ENCODE assay signal across 11 cellular contexts in the genomic region with DNA sequence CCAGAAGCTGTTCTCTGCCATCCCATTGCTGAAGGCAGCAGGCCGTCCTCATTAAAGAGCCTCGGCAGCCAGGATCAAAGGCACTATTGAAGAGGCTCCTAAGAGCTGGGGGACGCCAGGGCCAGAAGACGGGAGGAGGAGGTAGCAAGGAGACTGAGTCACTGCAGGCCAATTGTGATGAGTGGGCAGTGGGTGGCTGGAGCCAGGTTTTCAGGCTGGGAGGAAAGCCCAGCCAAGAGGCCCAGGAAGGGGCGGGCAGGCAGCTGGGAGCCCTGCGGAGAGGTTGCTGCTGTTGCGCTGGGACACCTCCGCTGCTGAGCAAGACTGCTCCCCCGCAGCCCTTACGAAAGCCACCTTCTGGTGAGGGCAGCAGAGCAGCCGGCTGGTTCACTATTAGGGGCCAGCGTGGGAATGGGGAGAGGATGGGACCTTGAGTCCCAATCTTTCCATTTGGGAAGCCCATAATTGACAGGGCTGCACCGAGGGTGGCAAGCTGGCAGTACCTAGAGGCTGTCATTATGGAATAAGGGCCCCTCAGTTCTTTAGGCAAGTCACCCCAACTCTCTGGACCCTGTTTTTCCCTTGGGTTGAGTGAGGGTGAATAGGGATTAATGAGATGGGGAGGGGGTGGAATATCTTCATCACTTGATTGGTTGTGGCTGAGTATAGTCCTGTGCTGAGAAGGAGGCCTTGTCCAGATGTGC. TPM values are rescaled to one million over a fixed set of nuclear protein-coding genes. Genes with fewer than 3 reads are reported as not detected.
A peak's percentile ranks its signal among the peaks of the same experiment; 100 is the strongest.
DNase-seq lines count a peak whose midpoint lies in the region; ATAC-seq and TF ChIP-seq lines count a peak whose summit lies in the region.
"Had no signal": no experiment of that assay in that cellular context is flagged by ENCODE, and none has a peak within 500 bp of the region (broad histone marks: within the 10 kb centered on the region; RNA-seq: fewer than 3 reads in every experiment).

No MANE protein-coding gene starts in this region.

- peak overlapping the region; percentile 86 for H3K27ac Mint-ChIP-seq in nephron progenitor cell
- H3K27ac Mint-ChIP-seq: CD8-positive, alpha-beta T cell; dendritic cell treated with granulocyte-macrophage colony-stimulating factor and Interleukin-4, amounts not matched to agents 40 ng/mL and 50 ng/mL, for 4 days had no signal

- H3K4me1 Mint-ChIP-seq in nephron progenitor cell, result peaks cover 71% of the 10 kb centered on the region

- ATAC-seq in GM18861 (IDR thresholded peaks at IDR 0.05; ENCODE audit: unreplicated experiment), result no peak
- ATAC-seq: CD8-positive, alpha-beta T cell had no signal

- no peaks in the 10 kb centered on the region for H3K36me3 Mint-ChIP-seq in nephron progenitor cell (ENCODE audit: low read depth)
- H3K36me3 Mint-ChIP-seq: CD8-positive, alpha-beta T cell had no signal

- no peaks in the 10 kb centered on the region for H3K9me3 Mint-ChIP-seq in nephron progenitor cell
- H3K9me3 Mint-ChIP-seq: CD8-positive, alpha-beta T cell; dendritic cell treated with granulocyte-macrophage colony-stimulating factor and Interleukin-4, amounts not matched to agents 40 ng/mL and 50 ng/mL, for 4 days had no signal

- H3K27me3 Mint-ChIP-seq in nephron progenitor cell (ENCODE audit: low read depth, poor library complexity), result peaks cover 8% of the 10 kb centered on the region

- DNase-seq in AG20443 (ENCODE audit: low spot score), result peak; percentile 74
- DNase-seq in RPMI7951 (ENCODE audit: low read depth), result peak; percentile 96
- DNase-seq in fibroblast of mammary gland (ENCODE audit: low read depth), result peak; percentile 92
- DNase-seq in nephron progenitor cell, result peak; percentile 50
- no peak for DNase-seq in NCI-H1048 (lab: John Stamatoyannopoulos, UW)
- no peak for DNase-seq in HT-29 (ENCODE audit: low spot score)
- DNase-seq in NCI-H748 treated with DMSO at 0.1 percent for 48 hours (lab: John Stamatoyannopoulos, UW), result no peak
- DNase-seq: CD8-positive, alpha-beta T cell; Kasumi-1 had no signal

- peak; percentile 9 for TF ChIP-seq CTCF in fibroblast of mammary gland (conservative IDR thresholded peaks at IDR 0.05; ENCODE audit: control insufficient read depth, insufficient read depth, low read depth, low read length)
- TF ChIP-seq CTCF in nephron progenitor cell (IDR thresholded peaks at IDR 0.05), result no peak

- H3K4me3 ChIP-seq in fibroblast of mammary gland (ENCODE audit: control insufficient read depth, low read depth, low read length), result no peak overlapping the region

- peak overlapping the region; percentile 36 for H3K4me3 Mint-ChIP-seq in nephron progenitor cell
- H3K4me3 Mint-ChIP-seq: CD8-positive, alpha-beta T cell; dendritic cell treated with granulocyte-macrophage colony-stimulating factor and Interleukin-4, amounts not matched to agents 40 ng/mL and 50 ng/mL, for 4 days had no signal

RNA-seq across cellular contexts. Expression of gene UNC5B, which starts 48.4 kb away (rescaled TPM):
- 19.3 and 25.3 TPM in 2 replicates for total RNA-seq in RPMI7951 (2014; rRNA removed; shearing (Covaris generic))
- total RNA-seq in HT-29 (2014; rRNA removed; shearing (Covaris generic)), result 0.21 and 0.51 TPM in 2 replicates

RNA-seq across cellular contexts. Expression of gene SLC29A3, which starts 58.3 kb away (rescaled TPM):
- total RNA-seq in RPMI7951 (2014; rRNA removed; shearing (Covaris generic)), result 0.39 and 1.2 TPM in 2 replicates
- 4.1 and 4.4 TPM in 2 replicates for total RNA-seq in HT-29 (2014; rRNA removed; shearing (Covaris generic))

Comparison
In these comparisons a context has a peak if more than half of its experiments do, and no peak if none do; other contexts are left out.
1. DNase-seq: peak in AG20443 (single experiment), RPMI7951 (single experiment), fibroblast of mammary gland (single experiment) and nephron progenitor cell (single experiment); none in NCI-H1048 (single experiment), HT-29 (single experiment) and NCI-H748 treated with DMSO at 0.1 percent for 48 hours (single experiment).
2. RNA of gene UNC5B, which starts 48.4 kb away (total RNA-seq): 19.3 to 25.3 TPM in RPMI7951; 0.21 to 0.51 TPM in HT-29; every median in the first group is over 10 times any median in the second.